Comparison of ENCODE assay signal across 10 cellular contexts in the genomic region with DNA sequence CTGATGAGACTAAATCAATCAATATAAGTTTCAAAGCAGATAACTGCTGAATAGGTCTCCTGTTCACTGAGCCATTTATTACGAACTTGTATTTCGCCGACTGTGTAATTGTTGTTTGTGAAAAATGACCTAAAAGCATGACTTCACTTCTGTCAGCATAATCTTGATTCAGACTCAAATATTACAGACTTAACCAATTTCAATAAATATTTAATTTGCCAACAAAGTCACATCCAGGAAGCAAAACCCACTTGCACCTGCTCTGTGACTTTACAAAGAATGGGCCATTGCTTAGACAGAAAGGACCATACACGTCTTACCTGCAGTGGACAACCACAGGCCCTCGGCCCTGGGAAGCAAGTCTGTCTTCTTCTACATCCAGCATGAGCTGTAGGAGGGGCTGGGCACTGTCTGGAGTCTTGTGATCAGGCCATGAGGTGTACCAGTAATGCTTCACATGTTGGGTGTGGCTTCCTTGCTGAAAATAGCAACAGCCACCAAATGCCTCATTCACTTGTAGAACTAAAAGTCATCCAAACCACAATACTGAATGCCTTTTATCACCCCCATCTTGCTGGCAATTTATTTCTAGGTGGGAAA. TPM values are rescaled to one million over a fixed set of nuclear protein-coding genes. Genes with fewer than 3 reads are reported as not detected.
DNase-seq lines count a peak whose midpoint lies in the region; ATAC-seq, FAIRE-seq and TF ChIP-seq lines count a peak whose summit lies in the region.
"Had no signal": no experiment of that assay in that cellular context is flagged by ENCODE, and none has a peak within 500 bp of the region (broad histone marks: within the 10 kb centered on the region; RNA-seq: fewer than 3 reads in every experiment).

No MANE protein-coding gene starts in this region.

- no peak overlapping the region for H2AFZ ChIP-seq in fibroblast of lung (ENCODE audit: low read length)

- H3K9ac ChIP-seq in fibroblast of lung (ENCODE audit: insufficient read depth, low read length) = no peak overlapping the region

- no peak for ATAC-seq in GM21825 (IDR thresholded peaks at IDR 0.05; ENCODE audit: unreplicated experiment)

- no peaks in the 10 kb centered on the region for H4K20me1 ChIP-seq in fibroblast of lung (ENCODE audit: control insufficient read depth, extremely low read depth, insufficient read depth, low read length)

- TF ChIP-seq CTCF in fibroblast of lung (conservative IDR thresholded peaks at IDR 0.05 in 1 of 2, IDR thresholded peaks at IDR 0.05 in 1 of 2; ENCODE audit: low read depth in 1 of 2, low read length in 2 of 2) (no peak), retinal pigment epithelial cell (conservative IDR thresholded peaks at IDR 0.05; ENCODE audit: low read depth, low read length) (no peak)

- DNase-seq in H54 (ENCODE audit: insufficient read length, low spot score) = peak; percentile 35
- DNase-seq in RPMI7951 (ENCODE audit: low read depth) = peak; percentile 95
- peak; percentile 37 to 98 for DNase-seq in fibroblast of lung (ENCODE audit: low read depth in 2 of 2)
- DNase-seq in retinal pigment epithelial cell (ENCODE audit: low read depth) = peak; percentile 89
- DNase-seq in GOT3 (lab: John Stamatoyannopoulos, UW) = no peak
- DNase-seq in anterior cingulate cortex (lab: John Stamatoyannopoulos, UW) = no peak
- DNase-seq: activated B cell treated with CpG ODN at 0.5 μM for 24 hours, colonic mucosa, NCI-H2029 treated with DMSO at 0.1 percent for 48 hours had no signal

- FAIRE-seq in H54 (lab: Jason Lieb, UNC) = peak; percentile 98

- H3K4me3 ChIP-seq in fibroblast of lung (replicated peaks in 1 of 4; ENCODE audit: control extremely low read depth in 1 of 4, insufficient read depth in 1 of 4, low read depth in 3 of 4, low read length in 4 of 4) (no peak overlapping the region), retinal pigment epithelial cell (ENCODE audit: low read length) (no peak overlapping the region)
- H3K4me3 ChIP-seq: colonic mucosa had no signal

- no peaks in the 10 kb centered on the region for H3K36me3 ChIP-seq in fibroblast of lung (ENCODE audit: control insufficient read depth, insufficient read depth, low read length)
- H3K36me3 ChIP-seq: colonic mucosa had no signal

- no peaks in the 10 kb centered on the region for H3K9me3 ChIP-seq in fibroblast of lung (ENCODE audit: control insufficient read depth, insufficient read depth, low read depth, low read length)
- H3K9me3 ChIP-seq: colonic mucosa had no signal

- no peak overlapping the region for H3K27ac ChIP-seq in fibroblast of lung (ENCODE audit: insufficient read depth, low read length)
- H3K27ac ChIP-seq: colonic mucosa had no signal

- H3K4me2 ChIP-seq in fibroblast of lung (ENCODE audit: extremely low read depth, insufficient read depth, low read length) = peak overlapping the region; percentile 0

- H3K27me3 ChIP-seq in fibroblast of lung (ENCODE audit: control insufficient read depth, insufficient read depth, low read length) = no peaks in the 10 kb centered on the region
- H3K27me3 ChIP-seq: colonic mucosa had no signal

- no peaks in the 10 kb centered on the region for H3K79me2 ChIP-seq in fibroblast of lung (ENCODE audit: control insufficient read depth, insufficient read depth, low read length)

- 0 out of 2 replicates have a peak, but pooled peaks have one; percentile 36 for TF ChIP-seq POLR2A in H54 (IDR thresholded peaks at IDR 0.05; ENCODE audit: low read depth, low read length)

- H3K4me1 ChIP-seq in fibroblast of lung (ENCODE audit: control insufficient read depth, extremely low read depth, insufficient read depth, low read length) = peaks cover 2% of the 10 kb centered on the region
- H3K4me1 ChIP-seq: colonic mucosa had no signal

RNA-seq across cellular contexts. Expression of a gene that starts 23.5 kb away (rescaled TPM):
- 3.8 and 4.5 TPM in 2 replicates for total RNA-seq in RPMI7951 (2014; rRNA removed; shearing (Covaris generic))
- total RNA-seq in fibroblast of lung = 0.66 and 0.77 TPM in 2 replicates
- 1.6 and 1.7 TPM in 2 replicates for polyA plus RNA-seq in fibroblast of lung
- 1.1 and 1.2 TPM in 2 replicates for polyA plus RNA-seq in fibroblast of lung (2012)
- 1.7 and 3.1 TPM in 2 replicates for polyA minus RNA-seq in fibroblast of lung (ENCODE audit: low replicate concordance)
- total RNA-seq: activated B cell treated with CpG ODN at 0.5 μM for 24 hours had no signal

Comparison
In these comparisons a context has a peak if more than half of its experiments do, and no peak if none do; other contexts are left out.
1. DNase-seq: peak in H54 (single experiment), RPMI7951 (single experiment), fibroblast of lung (2 of 2) and retinal pigment epithelial cell (single experiment); none in GOT3 (single experiment) and anterior cingulate cortex (0 of 58).